ENCODE assay signal across 18 cellular contexts in genomic region chr14:28772613-28773012, GRCh38. TPM values are rescaled to one million over a fixed set of nuclear protein-coding genes. Genes with fewer than 3 reads are reported as not detected.
DNase-seq lines count a peak whose midpoint lies in the region; ATAC-seq and TF ChIP-seq lines count a peak whose summit lies in the region.
"Had no signal": no experiment of that assay in that cellular context is flagged by ENCODE, and none has a peak within 500 bp of the region (broad histone marks: within the 10 kb centered on the region; RNA-seq: fewer than 3 reads in every experiment).

No MANE protein-coding gene starts in this region.

- ATAC-seq in left cardiac atrium, result no peak
- ATAC-seq: left ventricle myocardium superior; stimulated activated memory B cell treated with anti-CD40 and anti-IgM and Interleukin-4, amounts not matched to agents 10 μg/mL and 1 μg/mL and 100 μg/mL, for 72 hours had no signal

- no peaks in the 10 kb centered on the region for H3K36me3 ChIP-seq in smooth muscle cell (ENCODE audit: low read depth)
- H3K36me3 ChIP-seq: transverse colon had no signal

- intact Hi-C loops in CD14-positive monocyte (cut with micrococcal nuclease) (no loop called here), left cardiac atrium (cut with DNase I) (no loop called here)

- whole genome bisulfite sequencing in smooth muscle cell (ENCODE audit: low lambda C conversion rate), result 21% methylated on average over 3 of the region's 3 CpGs

- peaks cover 100% of the 10 kb centered on the region for H3K27me3 ChIP-seq in smooth muscle cell (ENCODE audit: low read depth)

- no peak overlapping the region for H3K27ac ChIP-seq in smooth muscle cell (ENCODE audit: low read depth)
- H3K27ac ChIP-seq: parathyroid adenoma, transverse colon had no signal

- peak; percentile 96 for DNase-seq in NCI-H1694 treated with DMSO at 0.1 percent for 48 hours (lab: John Stamatoyannopoulos, UW)
- peak; percentile 93 for DNase-seq in NCI-H748 (lab: John Stamatoyannopoulos, UW; ENCODE audit: unreplicated experiment)
- peak; percentile 39 for DNase-seq in inferior parietal cortex (ENCODE audit: extremely low spot score)
- DNase-seq in CD14-positive monocyte (ENCODE audit: low spot score), result no peak
- DNase-seq in smooth muscle cell (lab: John Stamatoyannopoulos, UW; ENCODE audit: unreplicated experiment), result no peak
- DNase-seq in DMS53 (lab: John Stamatoyannopoulos, UW), result no peak
- DNase-seq in left cardiac atrium, result no peak
- DNase-seq: activated B cell treated with CpG ODN at 0.5 μM for 24 hours; activated effector memory CD4-positive, alpha-beta T cell treated with Interleukin-2 at 50 U/mL for 16 hours; AML-193; foreskin fibroblast; left ventricle myocardium superior; transverse colon had no signal

- no peak overlapping the region for H2AFZ ChIP-seq in smooth muscle cell (ENCODE audit: low read depth)
- H2AFZ ChIP-seq: parathyroid adenoma had no signal

- H3K27ac Mint-ChIP-seq in CD14-positive monocyte, result no peak overlapping the region
- H3K27ac Mint-ChIP-seq: activated B cell treated with CpG ODN at 0.5 μM for 24 hours; stimulated activated memory B cell treated with anti-CD40 and anti-IgM and Interleukin-4, amounts not matched to agents 10 μg/mL and 1 μg/mL and 100 μg/mL, for 72 hours had no signal

- H3K9ac ChIP-seq in smooth muscle cell (ENCODE audit: low read depth), result no peak overlapping the region
- H3K9ac ChIP-seq: parathyroid adenoma had no signal

- H3K4me2 ChIP-seq in smooth muscle cell, result no peak overlapping the region

- peaks cover 4 to 13% of the 10 kb centered on the region in 2 donors for H3K36me3 Mint-ChIP-seq in CD14-positive monocyte

- H3K4me1 ChIP-seq in smooth muscle cell (ENCODE audit: low read depth), result no peaks in the 10 kb centered on the region
- H3K4me1 ChIP-seq: parathyroid adenoma, transverse colon had no signal

- peak overlapping the region; percentile 47 for H3K4me3 ChIP-seq in GM12875 (ENCODE audit: low read depth, low read length)
- H3K4me3 ChIP-seq in smooth muscle cell, result no peak overlapping the region
- H3K4me3 ChIP-seq: transverse colon had no signal

- H3K9me3 ChIP-seq in smooth muscle cell (replicated peaks; ENCODE audit: low read depth), result no peaks in the 10 kb centered on the region
- H3K9me3 ChIP-seq: transverse colon had no signal

- peaks cover 14 to 47% (median 34%) of the 10 kb centered on the region in 7 donors for H3K9me3 Mint-ChIP-seq in CD14-positive monocyte

- H3K4me1 Mint-ChIP-seq in CD14-positive monocyte, result peaks cover 2% of the 10 kb centered on the region
- H3K4me1 Mint-ChIP-seq: stimulated activated memory B cell treated with anti-CD40 and anti-IgM and Interleukin-4, amounts not matched to agents 10 μg/mL and 1 μg/mL and 100 μg/mL, for 72 hours had no signal

- peak overlapping the region in 1 of 2 donors; percentile 79 for H3K4me3 Mint-ChIP-seq in CD14-positive monocyte
- H3K4me3 Mint-ChIP-seq: activated B cell treated with CpG ODN at 0.5 μM for 24 hours; stimulated activated memory B cell treated with anti-CD40 and anti-IgM and Interleukin-4, amounts not matched to agents 10 μg/mL and 1 μg/mL and 100 μg/mL, for 72 hours had no signal

- no peaks in the 10 kb centered on the region for H3F3A ChIP-seq in smooth muscle cell (ENCODE audit: low read depth)

- no peaks in the 10 kb centered on the region for H3K79me2 ChIP-seq in smooth muscle cell (ENCODE audit: low read depth)
- H3K79me2 ChIP-seq: parathyroid adenoma had no signal

- TF ChIP-seq CTCF in GM12875 (IDR thresholded peaks at IDR 0.05; ENCODE audit: borderline replicate concordance, insufficient read depth, low read depth, low read length) (no peak), CD14-positive monocyte (IDR thresholded peaks at IDR 0.05) (no peak), smooth muscle cell (IDR thresholded peaks at IDR 0.05; ENCODE audit: borderline replicate concordance, insufficient read depth, poor library complexity, severe bottlenecking) (no peak)

- peaks cover 82 to 92% (median 87%) of the 10 kb centered on the region in 3 donors for H3K27me3 Mint-ChIP-seq in CD14-positive monocyte (ENCODE audit: low read depth in 3 of 3)

- no peaks in the 10 kb centered on the region for H4K20me1 ChIP-seq in smooth muscle cell (ENCODE audit: low read depth)

RNA-seq across cellular contexts. Expression of gene FOXG1, which starts 6.0 kb away (rescaled TPM):
- polyA plus RNA-seq in CD14-positive monocyte (not detected), smooth muscle cell (not detected in 2 replicates)
- total RNA-seq in smooth muscle cell (not detected in 2 replicates), left cardiac atrium (not detected)
- total RNA-seq: activated B cell treated with CpG ODN at 0.5 μM for 24 hours, endothelial cell of umbilical vein, left ventricle myocardium superior, myocyte, transverse colon had no signal
- polyA plus RNA-seq: endothelial cell of umbilical vein had no signal

Comparison
In these comparisons a context has a peak if more than half of its experiments do, and no peak if none do; other contexts are left out.
1. DNase-seq: peak in NCI-H1694 treated with DMSO at 0.1 percent for 48 hours (single experiment), NCI-H748 (single experiment) and inferior parietal cortex (single experiment); none in CD14-positive monocyte (single experiment), smooth muscle cell (single experiment), DMS53 (single experiment) and left cardiac atrium (single experiment).